6 cellular contexts compared by ENCODE assay signal in the genomic region with DNA sequence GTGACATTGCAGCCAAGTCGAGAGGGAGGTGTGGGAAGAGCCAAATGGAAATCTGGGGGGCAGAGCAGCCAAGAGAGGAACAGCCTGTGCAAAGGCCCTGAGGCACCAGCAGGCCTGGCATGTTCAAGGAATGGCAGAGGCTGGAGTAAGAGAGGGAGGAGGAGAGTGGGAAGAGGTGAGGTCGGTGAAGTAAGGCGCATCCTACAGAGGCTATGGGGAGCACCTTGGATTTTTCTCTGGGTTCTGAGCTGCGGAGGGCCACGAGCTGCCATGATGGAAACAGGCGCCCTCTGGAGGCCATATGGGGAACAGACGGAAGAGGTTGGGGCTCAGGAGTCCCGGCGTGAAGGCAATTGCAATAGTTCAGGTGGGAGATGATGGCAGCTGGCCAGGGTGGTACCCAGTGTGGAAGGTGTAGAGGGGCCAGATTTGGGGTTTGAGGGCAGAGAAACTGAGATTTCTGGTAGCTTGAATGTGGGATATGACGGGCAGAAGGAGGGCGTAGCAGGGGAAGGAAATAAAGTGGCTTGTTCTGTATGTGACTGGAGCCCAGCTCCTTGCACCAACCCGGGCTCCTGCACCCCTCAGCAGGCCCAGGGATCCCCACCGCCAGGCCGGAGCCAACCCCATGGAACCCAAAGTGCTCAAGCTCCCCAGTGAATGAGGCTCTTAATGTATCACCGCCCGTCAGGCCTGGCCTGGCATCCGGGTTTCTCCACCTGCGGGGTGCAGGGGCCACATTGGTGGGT. TPM values are rescaled to one million over a fixed set of nuclear protein-coding genes. Genes with fewer than 3 reads are reported as not detected.
DNase-seq lines count a peak whose midpoint lies in the region; ATAC-seq, FAIRE-seq and TF ChIP-seq lines count a peak whose summit lies in the region.

No MANE protein-coding gene starts in this region.

- H3K27me3 ChIP-seq in SJCRH30 (no peaks in the 10 kb centered on the region; the same call in 1 of the 2 replicates), small intestine (ENCODE audit: control insufficient read depth in 2 of 2, insufficient read depth in 2 of 2, low read length in 2 of 2) (no peaks in the 10 kb centered on the region)

- peaks cover 6% of the 10 kb centered on the region; the same call in 1 of the 2 replicates for H3K4me1 ChIP-seq in SJCRH30
- no peaks in the 10 kb centered on the region for H3K4me1 ChIP-seq in small intestine (ENCODE audit: control insufficient read depth in 2 of 2, insufficient read depth in 1 of 2, low read depth in 1 of 2, low read length in 1 of 2)

- TF ChIP-seq CTCF in GM12873 (IDR thresholded peaks at IDR 0.05; ENCODE audit: insufficient read depth, low read depth, low read length, missing control alignments) (peak; percentile 91), coronary artery (IDR thresholded peaks at IDR 0.05) (peak; percentile 61)

- no peaks in the 10 kb centered on the region for H3K9me3 ChIP-seq in SJCRH30 (replicated peaks)
- H3K9me3 ChIP-seq in small intestine (ENCODE audit: control insufficient read depth, low read depth) = no peaks in the 10 kb centered on the region

- H3K4me3 ChIP-seq in SJCRH30 (no peak overlapping the region), coronary artery (no peak overlapping the region), small intestine (ENCODE audit: low read depth in 1 of 2, low read length in 2 of 2) (no peak overlapping the region)

- FAIRE-seq in small intestine (lab: Jason Lieb, UNC) = no peak

- DNase-seq in SJCRH30 (peak; percentile 57 to 78), coronary artery (ENCODE audit: low spot score) (no peak), small intestine (peak; percentile 36)

- H3K27ac ChIP-seq in SJCRH30 (no peak overlapping the region), coronary artery (no peak overlapping the region), small intestine (ENCODE audit: low read depth in 1 of 2, low read length in 1 of 2) (no peak overlapping the region)

- no peak for ATAC-seq in HG03457 (IDR thresholded peaks at IDR 0.05; ENCODE audit: unreplicated experiment)
- ATAC-seq in HG02759 (IDR thresholded peaks at IDR 0.05; ENCODE audit: unreplicated experiment) = no peak

- 53 to 65% (median 59%) methylated on average over 18 of the region's 18 CpGs for WGBS in small intestine, 3 donors

- no peaks in the 10 kb centered on the region for H3K36me3 ChIP-seq in SJCRH30
- no peaks in the 10 kb centered on the region for H3K36me3 ChIP-seq in small intestine (ENCODE audit: control insufficient read depth in 2 of 2, insufficient read depth in 2 of 2, low read length in 2 of 2)

RNA-seq across cellular contexts. Expression of gene STRN4, which starts 20.5 kb away (rescaled TPM):
- total RNA-seq in SJCRH30 (2014; rRNA removed; shearing (Covaris generic)) = 75.3 and 80.6 TPM in 2 replicates
- 10 to 100 TPM; 44.6 to 51.6 (median 50.5) TPM for polyA plus RNA-seq in small intestine

RNA-seq across cellular contexts. Expression of gene FKRP, which starts 20.9 kb away (rescaled TPM):
- 15.6 and 17.8 TPM in 2 replicates for total RNA-seq in SJCRH30 (2014; rRNA removed; shearing (Covaris generic))
- polyA plus RNA-seq in small intestine = 1 to 10 TPM; 7.0 to 9.3 (median 8.3) TPM

RNA-seq across cellular contexts. Expression of gene SLC1A5, which starts 21.7 kb away (rescaled TPM):
- 66.3 and 71.6 TPM in 2 replicates for total RNA-seq in SJCRH30 (2014; rRNA removed; shearing (Covaris generic))
- 100 to 1,000 TPM in 1 of 3 donors, 1 to 10 TPM in 2; 1.6 to 159 (median 7.0) TPM for polyA plus RNA-seq in small intestine

RNA-seq across cellular contexts. Expression of gene PRKD2, which starts 49.8 kb away (rescaled TPM):
- total RNA-seq in SJCRH30 (2014; rRNA removed; shearing (Covaris generic)) = 7.7 and 7.8 TPM in 2 replicates
- polyA plus RNA-seq in small intestine = 10 to 100 TPM; 30.7 to 87.4 (median 71.9) TPM
